8 cellular contexts compared by ENCODE assay signal in the genomic region with DNA sequence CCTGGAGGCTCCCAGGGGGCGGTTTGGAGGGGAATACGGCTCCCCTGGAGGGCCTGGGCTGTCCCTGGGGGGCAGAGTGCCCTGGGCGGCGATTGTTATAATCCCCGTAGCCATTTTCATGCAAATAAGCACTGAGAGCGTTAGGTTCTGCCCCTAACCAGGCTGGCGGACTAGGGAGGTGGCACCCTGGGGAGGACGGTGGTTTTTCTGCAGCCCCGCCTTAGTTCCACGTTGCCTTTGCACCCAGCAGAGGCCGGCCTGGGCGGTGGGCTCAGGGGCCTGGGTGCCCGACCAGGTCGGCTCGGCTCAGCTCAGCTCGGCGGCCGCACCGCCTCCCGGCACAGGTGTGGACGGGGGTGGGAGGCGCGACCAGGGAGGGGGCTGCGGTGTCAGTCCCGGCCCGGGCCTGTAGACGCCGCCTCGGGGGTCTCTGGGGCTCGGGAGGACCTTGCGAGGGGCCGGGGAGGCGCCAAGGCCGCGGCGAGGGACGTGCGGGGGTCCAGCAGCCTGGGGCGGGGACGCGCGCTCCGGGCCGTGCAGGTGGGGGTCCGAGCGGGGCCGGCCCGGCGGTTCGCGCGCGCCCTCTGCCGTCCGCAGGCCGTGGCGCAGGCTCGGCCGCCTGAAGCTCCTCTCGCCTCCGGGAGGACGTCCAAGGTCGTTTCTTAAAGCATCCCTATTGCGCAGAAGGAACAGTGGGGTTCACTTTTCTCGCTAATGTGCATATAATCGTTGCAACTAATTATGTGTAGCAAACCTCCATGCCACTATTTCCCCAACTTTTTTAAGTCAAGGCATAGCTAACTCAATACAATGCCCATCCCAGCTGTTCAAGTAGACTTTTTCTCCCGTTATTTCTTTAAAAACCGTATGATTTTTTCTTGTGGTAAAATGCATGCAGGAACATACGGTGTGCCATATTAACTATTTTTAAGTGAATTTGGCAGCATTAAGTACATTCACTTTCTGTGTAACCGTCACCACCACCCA. TPM values are rescaled to one million over a fixed set of nuclear protein-coding genes. Genes with fewer than 3 reads are reported as not detected.
DNase-seq lines count a peak whose midpoint lies in the region; ATAC-seq and TF ChIP-seq lines count a peak whose summit lies in the region.

No MANE protein-coding gene starts in this region.

- ATAC-seq in Right ventricle myocardium inferior: peak; percentile 64
- no peak for ATAC-seq in GM19324 (IDR thresholded peaks at IDR 0.05; ENCODE audit: low FRiP score, unreplicated experiment)

- intact Hi-C loops in Right ventricle myocardium inferior (cut with DNase I) (loop anchor here (1.0 to 5.0 kb wide), 3 partner anchors 28 to 372 kb away; no protein-coding TSS in a partner anchor), cardiac septum (cut with DNase I) (loop anchor here (1.0 to 5.0 kb wide), 2 partner anchors 28 to 37 kb away; no protein-coding TSS in a partner anchor)

- no peak for DNase-seq in Right ventricle myocardium inferior (ENCODE audit: missing footprints)
- DNase-seq in cardiac septum (ENCODE audit: low spot score): no peak
- DNase-seq in NAMALWA (ENCODE audit: low spot score): peak; percentile 57
- peak; percentile 49 to 55 for DNase-seq in activated CD4-positive, alpha-beta T cell treated with anti-CD3 and anti-CD28 coated beads for 4 hours
- DNase-seq in coronary artery (ENCODE audit: low spot score): no peak
- peak; percentile 72 for DNase-seq in left kidney (ENCODE audit: low read depth, low spot score)
- DNase-seq in stimulated activated CD4-positive, alpha-beta T cell treated with anti-CD3 and anti-CD28 coated beads, Interleukin-4, amount 100 ng/mL, for 4 hours: peak; percentile 44 to 57

- TF ChIP-seq CTCF in coronary artery (IDR thresholded peaks at IDR 0.05): peak; percentile 90

- peak overlapping the region; percentile 72 to 93 for H3K27ac ChIP-seq in coronary artery

- peak overlapping the region; percentile 81 for H3K4me3 ChIP-seq in coronary artery

RNA-seq across cellular contexts. Expression of a gene that starts 2.5 kb away (rescaled TPM):
- total RNA-seq in Right ventricle myocardium inferior: 10.5 TPM
- total RNA-seq in cardiac septum: 36.9 TPM

RNA-seq across cellular contexts. Expression of a gene that starts 10.5 kb away (rescaled TPM):
- not detected for total RNA-seq in Right ventricle myocardium inferior
- not detected for total RNA-seq in cardiac septum

RNA-seq across cellular contexts. Expression of a gene that starts 23.5 kb away (rescaled TPM):
- total RNA-seq in Right ventricle myocardium inferior (not detected), cardiac septum (not detected)

RNA-seq across cellular contexts. Expression of a gene that starts 33.7 kb away (rescaled TPM):
- total RNA-seq in Right ventricle myocardium inferior (not detected), cardiac septum (not detected)

RNA-seq across cellular contexts. Expression of a gene that starts 47.4 kb away (rescaled TPM):
- total RNA-seq in Right ventricle myocardium inferior (not detected), cardiac septum (not detected)

Comparison
In these comparisons a context has a peak if more than half of its experiments do, and no peak if none do; other contexts are left out.
1. DNase-seq: peak in NAMALWA (single experiment), activated CD4-positive, alpha-beta T cell treated with anti-CD3 and anti-CD28 coated beads for 4 hours (2 of 2), left kidney (single experiment) and stimulated activated CD4-positive, alpha-beta T cell treated with anti-CD3 and anti-CD28 coated beads, Interleukin-4, amount 100 ng/mL, for 4 hours (2 of 2); none in Right ventricle myocardium inferior (single experiment), cardiac septum (single experiment) and coronary artery (single experiment).